8 cellular contexts compared by ENCODE assay signal in the genomic region with DNA sequence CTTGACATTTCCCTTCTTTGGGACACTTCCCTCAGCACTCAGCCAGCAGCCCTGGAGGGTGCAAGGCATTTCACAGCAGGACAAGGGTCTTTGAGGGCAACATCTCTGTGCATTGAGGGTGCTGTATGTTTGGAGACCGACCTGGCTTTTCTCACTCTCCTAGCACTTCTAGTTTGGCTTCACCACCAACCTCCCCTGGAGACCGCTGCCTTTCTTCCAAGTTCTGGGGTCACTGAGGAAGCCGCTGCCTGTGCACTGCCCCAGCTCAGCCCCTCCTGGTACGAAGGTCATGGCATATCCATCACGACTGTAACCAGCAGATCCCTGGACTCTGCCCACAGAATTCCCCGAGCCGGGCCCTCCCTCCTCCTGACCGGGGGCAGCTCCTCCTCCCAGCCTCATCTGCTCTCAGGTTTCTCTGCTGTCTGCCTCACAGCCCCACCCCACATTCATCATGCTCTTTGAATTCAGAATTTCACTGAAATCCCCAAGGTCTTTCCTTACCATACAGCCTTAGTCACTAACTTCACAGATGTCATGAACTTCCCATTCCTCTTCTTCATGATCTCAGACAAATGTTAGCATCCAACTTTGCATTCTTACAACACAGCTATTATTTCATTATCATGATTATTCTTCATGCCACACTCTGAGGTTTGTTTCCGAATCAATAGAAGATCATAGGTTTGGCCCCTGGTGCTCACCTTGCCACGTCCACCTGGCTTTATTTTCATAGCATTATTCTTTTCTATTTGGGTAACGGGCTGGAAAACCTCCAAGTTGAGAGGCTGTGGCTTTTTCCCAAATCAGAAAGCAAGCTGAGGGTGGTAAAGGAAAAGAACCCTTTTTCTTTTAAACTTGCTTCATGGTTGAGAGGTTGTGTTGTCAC.
DNase-seq lines count a peak whose midpoint lies in the region; ATAC-seq and TF ChIP-seq lines count a peak whose summit lies in the region.

No MANE protein-coding gene starts in this region.

- H3K4me3 ChIP-seq in foreskin fibroblast (ENCODE audit: low read depth in 1 of 2, low read length in 2 of 2): no peak overlapping the region

- ATAC-seq in HG03439 (IDR thresholded peaks at IDR 0.05; ENCODE audit: unreplicated experiment): no peak

- TF ChIP-seq CTCF in foreskin fibroblast (IDR thresholded peaks at IDR 0.05; ENCODE audit: low read depth, low read length): no peak

- peak; percentile 10 for DNase-seq in GM04504 (ENCODE audit: low read depth)
- DNase-seq in NCI-H748 (lab: John Stamatoyannopoulos, UW; ENCODE audit: unreplicated experiment): peak; percentile 80
- peak; percentile 82 to 93 for DNase-seq in foreskin fibroblast
- peak; percentile 39 for DNase-seq in retina
- DNase-seq in nucleus accumbens (lab: John Stamatoyannopoulos, UW): no peak
- no peak for DNase-seq in stimulated activated naive CD4-positive, alpha-beta T cell treated with Interleukin-2 at 50 U/mL for 16 hours (lab: John Stamatoyannopoulos, UW)
- DNase-seq in cerebellar nuclear complex (lab: John Stamatoyannopoulos, UW): no peak

Comparison
In these comparisons a context has a peak if more than half of its experiments do, and no peak if none do; other contexts are left out.
1. DNase-seq: peak in GM04504 (single experiment), NCI-H748 (single experiment), foreskin fibroblast (2 of 2) and retina (single experiment); none in nucleus accumbens (0 of 56), stimulated activated naive CD4-positive, alpha-beta T cell treated with Interleukin-2 at 50 U/mL for 16 hours (single experiment) and cerebellar nuclear complex (0 of 2).